8 cellular contexts compared by ENCODE assay signal in genomic region chr9:128420060-128420650, GRCh38. TPM values are rescaled to one million over a fixed set of nuclear protein-coding genes. Genes with fewer than 3 reads are reported as not detected.
A peak's percentile ranks its signal among the peaks of the same experiment; 100 is the strongest.
DNase-seq lines count a peak whose midpoint lies in the region; ATAC-seq, FAIRE-seq and TF ChIP-seq lines count a peak whose summit lies in the region.

No MANE protein-coding gene starts in this region.

- peaks cover 9% of the 10 kb centered on the region for H3K4me1 Mint-ChIP-seq in activated naive CD4-positive, alpha-beta T cell treated with anti-CD3 and anti-CD28 coated beads, Interleukin-2, amount 50 U/mL, for 24 hours

- intact Hi-C loops in Right ventricle myocardium inferior (cut with DNase I): no loop called here
- intact Hi-C loops in pancreas (cut with DNase I): no loop called here
- intact Hi-C loops in transverse colon (cut with DNase I; ENCODE audit: low total_unique reads): no loop called here

- POLR2A ChIA-PET in SK-N-SH (lab: Yijun Ruan, JAX): interaction anchor here (1.1 to 2.6 kb wide), 6 partner anchors 9 to 125 kb away, joined by 3 to 8 read pairs (median 6); partner anchors contain the start of gene URM1

- TF ChIP-seq CTCF in GM20000 (IDR thresholded peaks at IDR 0.05; ENCODE audit: extremely low read depth, missing control alignments) (peak; percentile 88), SK-N-SH (IDR thresholded peaks at IDR 0.05) (peak; percentile 87), pancreas (IDR thresholded peaks at IDR 0.05) (peak; percentile 61 to 81 (median 68)), transverse colon (IDR thresholded peaks at IDR 0.05) (peak; percentile 64 to 80 (median 78))

- H3K9me3 ChIP-seq in SK-N-SH (no peaks in the 10 kb centered on the region), pancreas (no peaks in the 10 kb centered on the region), transverse colon (no peaks in the 10 kb centered on the region)

- peak overlapping the region; percentile 8 for H3K27ac Mint-ChIP-seq in activated naive CD4-positive, alpha-beta T cell treated with anti-CD3 and anti-CD28 coated beads, Interleukin-2, amount 50 U/mL, for 24 hours

- FAIRE-seq in HTR-8/SVneo (lab: Jason Lieb, UNC) (no peak), pancreas (lab: Jason Lieb, UNC) (no peak)

- peaks cover 0 to 2% of the 10 kb centered on the region in 2 experiments for H3K36me3 ChIP-seq in SK-N-SH (replicated peaks in 1 of 2; ENCODE audit: control insufficient read depth in 1 of 2, insufficient read depth in 2 of 2, low read length in 1 of 2)
- H3K36me3 ChIP-seq in pancreas: no peaks in the 10 kb centered on the region
- no peaks in the 10 kb centered on the region for H3K36me3 ChIP-seq in transverse colon

- H3K9ac ChIP-seq in SK-N-SH: peak overlapping the region; percentile 78

- peaks cover 17% of the 10 kb centered on the region; the same call in 1 of the 2 replicates for H3K79me2 ChIP-seq in SK-N-SH (ENCODE audit: insufficient read depth)

- DNase-seq in COLO829 (ENCODE audit: low spot score): peak; percentile 69
- peak; percentile 96 for DNase-seq in GM20000 (ENCODE audit: low spot score)
- peak; percentile 76 for DNase-seq in HTR-8/SVneo (ENCODE audit: insufficient read length, low spot score)
- peak; percentile 96 for DNase-seq in SK-N-SH
- peak; percentile 88 for DNase-seq in Right ventricle myocardium inferior (ENCODE audit: missing footprints)
- DNase-seq in pancreas: peak; percentile 65 to 90 (median 78)
- peak; percentile 74 for DNase-seq in transverse colon

- peak overlapping the region; percentile 59 to 81 for H3K27ac ChIP-seq in SK-N-SH (ENCODE audit: low read depth in 2 of 2, low read length in 1 of 2)
- peak overlapping the region; percentile 17 to 60 (median 32) for H3K27ac ChIP-seq in pancreas
- peak overlapping the region; percentile 71 to 95 (median 86) for H3K27ac ChIP-seq in transverse colon

- H3K4me3 Mint-ChIP-seq in activated naive CD4-positive, alpha-beta T cell treated with anti-CD3 and anti-CD28 coated beads, Interleukin-2, amount 50 U/mL, for 24 hours: peak overlapping the region; percentile 85

- ATAC-seq in Right ventricle myocardium inferior (peak; percentile 94), pancreas (peak; percentile 89 to 95 (median 93))

- WGBS in SK-N-SH (ENCODE audit: low lambda C conversion rate): 4% methylated on average over 23 of the region's 59 CpGs
- WGBS in pancreas, 2 donors: 1% methylated on average over 24 to 59 of the region's 59 CpGs
- WGBS in transverse colon (ENCODE audit: low coverage in 1 of 2), 2 donors: 1% methylated on average over 15 of the region's 59 CpGs; no CpG with 5 or more reads in 1 of the 2 donors

- peak overlapping the region; percentile 100 for H3K4me2 ChIP-seq in SK-N-SH

- peak overlapping the region; percentile 98 for H2AFZ ChIP-seq in SK-N-SH (ENCODE audit: low read depth)

- peaks cover 14% of the 10 kb centered on the region for H3K27me3 Mint-ChIP-seq in activated naive CD4-positive, alpha-beta T cell treated with anti-CD3 and anti-CD28 coated beads, Interleukin-2, amount 50 U/mL, for 24 hours

- H3K9me2 ChIP-seq in SK-N-SH: no peaks in the 10 kb centered on the region

- H3K27me3 ChIP-seq in SK-N-SH (ENCODE audit: insufficient read depth) (no peaks in the 10 kb centered on the region; the same call in 1 of the 2 replicates), pancreas (no peaks in the 10 kb centered on the region), transverse colon (peaks cover 60% of the 10 kb centered on the region)

- no peaks in the 10 kb centered on the region for H3K36me3 Mint-ChIP-seq in activated naive CD4-positive, alpha-beta T cell treated with anti-CD3 and anti-CD28 coated beads, Interleukin-2, amount 50 U/mL, for 24 hours

- H3K4me3 ChIP-seq in SK-N-SH (ENCODE audit: low read depth in 2 of 2, low read length in 1 of 2): peak overlapping the region; percentile 73 to 86
- peak overlapping the region; percentile 72 to 99 (median 96) for H3K4me3 ChIP-seq in pancreas
- peak overlapping the region; percentile 52 to 91 (median 84) for H3K4me3 ChIP-seq in transverse colon

- in situ Hi-C loops in transverse colon (cut with MboI; ENCODE audit: low pct_ligation_motif_present in 1 of 4, low pct_unique_long_range_greater_than_20kb in 1 of 4, low sequenced_read_pairs in 3 of 4): no loop called here

- TF ChIP-seq RAD21 in SK-N-SH (IDR thresholded peaks at IDR 0.05; ENCODE audit: low read length): peak; percentile 18; the same call in 1 of the 2 replicates

- H4K20me1 ChIP-seq in SK-N-SH (ENCODE audit: insufficient read depth): no peaks in the 10 kb centered on the region

- H3K4me1 ChIP-seq in SK-N-SH (ENCODE audit: control insufficient read depth in 1 of 2, insufficient read depth in 2 of 2, low read depth in 1 of 2, low read length in 1 of 2): peaks cover 0 to 17% of the 10 kb centered on the region in 2 experiments; a peak in 1 of 4 replicates
- peaks cover 6 to 14% (median 8%) of the 10 kb centered on the region in 3 donors for H3K4me1 ChIP-seq in pancreas
- H3K4me1 ChIP-seq in transverse colon: peaks cover 8 to 24% (median 16%) of the 10 kb centered on the region in 4 donors

- no peak for TF ChIP-seq POLR2A in transverse colon (IDR thresholded peaks at IDR 0.05)

- no peak; a peak in 1 of 4 replicates for TF ChIP-seq EP300 in SK-N-SH (IDR thresholded peaks at IDR 0.05; ENCODE audit: borderline replicate concordance in 1 of 2, low read depth in 1 of 2, low read length in 1 of 2)
- no peak for TF ChIP-seq EP300 in transverse colon (IDR thresholded peaks at IDR 0.05; ENCODE audit: low read depth)

- no peaks in the 10 kb centered on the region for H3F3A ChIP-seq in SK-N-SH (replicated peaks; ENCODE audit: insufficient read depth)

- CTCF ChIA-PET in SK-N-SH (lab: Yijun Ruan, JAX): interaction anchor here (0.6 to 12.1 kb wide), 31 partner anchors 8 to 227 kb away, joined by 3 to 93 read pairs (median 5); partner anchors contain the start of genes SLC27A4 and URM1

- H3K9me3 Mint-ChIP-seq in activated naive CD4-positive, alpha-beta T cell treated with anti-CD3 and anti-CD28 coated beads, Interleukin-2, amount 50 U/mL, for 24 hours: no peaks in the 10 kb centered on the region

TF ChIP-seq in SK-N-SH, 30 proteins besides CTCF, POLR2A, EP300 and RAD21:
- 0 out of 2 replicates have a peak, but pooled peaks have one; percentile 22 for TF ChIP-seq SMC3 (IDR thresholded peaks at IDR 0.05; ENCODE audit: low read depth, low read length)
- peak; percentile 49; the same call in 1 of the 2 replicates for TF ChIP-seq TAF1 (IDR thresholded peaks at IDR 0.05; ENCODE audit: borderline replicate concordance, low read depth, low read length)
- TF ChIP-seq, protein P1, sequence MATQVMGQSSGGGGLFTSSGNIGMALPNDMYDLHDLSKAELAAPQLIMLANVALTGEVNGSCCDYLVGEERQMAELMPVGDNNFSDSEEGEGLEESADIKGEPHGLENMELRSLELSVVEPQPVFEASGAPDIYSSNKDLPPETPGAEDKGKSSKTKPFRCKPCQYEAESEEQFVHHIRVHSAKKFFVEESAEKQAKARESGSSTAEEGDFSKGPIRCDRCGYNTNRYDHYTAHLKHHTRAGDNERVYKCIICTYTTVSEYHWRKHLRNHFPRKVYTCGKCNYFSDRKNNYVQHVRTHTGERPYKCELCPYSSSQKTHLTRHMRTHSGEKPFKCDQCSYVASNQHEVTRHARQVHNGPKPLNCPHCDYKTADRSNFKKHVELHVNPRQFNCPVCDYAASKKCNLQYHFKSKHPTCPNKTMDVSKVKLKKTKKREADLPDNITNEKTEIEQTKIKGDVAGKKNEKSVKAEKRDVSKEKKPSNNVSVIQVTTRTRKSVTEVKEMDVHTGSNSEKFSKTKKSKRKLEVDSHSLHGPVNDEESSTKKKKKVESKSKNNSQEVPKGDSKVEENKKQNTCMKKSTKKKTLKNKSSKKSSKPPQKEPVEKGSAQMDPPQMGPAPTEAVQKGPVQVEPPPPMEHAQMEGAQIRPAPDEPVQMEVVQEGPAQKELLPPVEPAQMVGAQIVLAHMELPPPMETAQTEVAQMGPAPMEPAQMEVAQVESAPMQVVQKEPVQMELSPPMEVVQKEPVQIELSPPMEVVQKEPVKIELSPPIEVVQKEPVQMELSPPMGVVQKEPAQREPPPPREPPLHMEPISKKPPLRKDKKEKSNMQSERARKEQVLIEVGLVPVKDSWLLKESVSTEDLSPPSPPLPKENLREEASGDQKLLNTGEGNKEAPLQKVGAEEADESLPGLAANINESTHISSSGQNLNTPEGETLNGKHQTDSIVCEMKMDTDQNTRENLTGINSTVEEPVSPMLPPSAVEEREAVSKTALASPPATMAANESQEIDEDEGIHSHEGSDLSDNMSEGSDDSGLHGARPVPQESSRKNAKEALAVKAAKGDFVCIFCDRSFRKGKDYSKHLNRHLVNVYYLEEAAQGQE (IDR thresholded peaks at IDR 0.05; ENCODE audit: low read depth, low read length): no peak
- peak; percentile 56 for TF ChIP-seq MXI1 (IDR thresholded peaks at IDR 0.05; ENCODE audit: low read depth, low read length)
- peak; percentile 92 for TF ChIP-seq SIN3A (IDR thresholded peaks at IDR 0.05; ENCODE audit: borderline replicate concordance, low read depth, low read length)
- no peak for TF ChIP-seq YY1 (IDR thresholded peaks at IDR 0.05; ENCODE audit: low read depth)
- TF ChIP-seq, protein P2, sequence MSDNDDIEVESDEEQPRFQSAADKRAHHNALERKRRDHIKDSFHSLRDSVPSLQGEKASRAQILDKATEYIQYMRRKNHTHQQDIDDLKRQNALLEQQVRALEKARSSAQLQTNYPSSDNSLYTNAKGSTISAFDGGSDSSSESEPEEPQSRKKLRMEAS (IDR thresholded peaks at IDR 0.05; ENCODE audit: low read depth): 0 out of 2 replicates have a peak, but pooled peaks have one; percentile 46
- 0 out of 2 replicates have a peak, but pooled peaks have one; percentile 10 for TF ChIP-seq RCOR1 (IDR thresholded peaks at IDR 0.05; ENCODE audit: low read length)
TF ChIP-seq in SK-N-SH: peak in this region for 6.

RNA-seq across cellular contexts. Expression of gene CERCAM, which starts 0.5 kb away (rescaled TPM):
- polyA plus RNA-seq in SK-N-SH (2012; rRNA removed) (128 and 131 TPM in 2 replicates), pancreas (10 to 100 TPM; 21.3 to 24.7 TPM)
- 57.7 and 89.5 TPM in 2 replicates for polyA plus RNA-seq in SK-N-SH (2012; cell fraction: cytosol; rRNA removed)
- polyA plus RNA-seq in SK-N-SH (2012; cell fraction: nucleus; rRNA removed): 87.1 and 115 TPM in 2 replicates
- total RNA-seq in Right ventricle myocardium inferior (7.8 TPM), pancreas (10 to 100 TPM; 13.0 to 29.9 (median 16.6) TPM), transverse colon (10 to 100 TPM in 1 of 4 donors, 1 to 10 TPM in 3; 4.5 to 19.7 (median 7.8) TPM)

RNA-seq across cellular contexts. Expression of gene ODF2, which starts 35.7 kb away (rescaled TPM):
- polyA plus RNA-seq in SK-N-SH (2012; rRNA removed) (32.7 and 35.7 TPM in 2 replicates), pancreas (10 to 100 TPM; 10.9 to 15.0 TPM)
- 27.5 and 27.8 TPM in 2 replicates for polyA plus RNA-seq in SK-N-SH (2012; cell fraction: cytosol; rRNA removed)
- polyA plus RNA-seq in SK-N-SH (2012; cell fraction: nucleus; rRNA removed): 121 and 162 TPM in 2 replicates
- total RNA-seq in Right ventricle myocardium inferior (10.8 TPM), pancreas (10 to 100 TPM in 2 of 6 donors, 1 to 10 TPM in 4; 8.0 to 14.5 (median 9.3) TPM), transverse colon (10 to 100 TPM; 13.2 to 62.3 (median 19.8) TPM)

RNA-seq across cellular contexts. Expression of gene URM1, which starts 49.0 kb away (rescaled TPM):
- polyA plus RNA-seq in SK-N-SH (2012; rRNA removed): 58.9 and 61.5 TPM in 2 replicates
- polyA plus RNA-seq in SK-N-SH (2012; cell fraction: cytosol; rRNA removed): 45.3 and 50.0 TPM in 2 replicates
- polyA plus RNA-seq in SK-N-SH (2012; cell fraction: nucleus; rRNA removed): 85.0 and 87.0 TPM in 2 replicates
- 52.9 TPM for total RNA-seq in Right ventricle myocardium inferior
- 10 to 100 TPM; 30.9 to 46.1 (median 34.0) TPM for total RNA-seq in pancreas
- 10 to 100 TPM; 18.5 to 32.9 TPM for polyA plus RNA-seq in pancreas
- total RNA-seq in transverse colon: 10 to 100 TPM; 24.7 to 37.5 (median 27.9) TPM

Comparison
In these comparisons a context has a peak if more than half of its experiments do, and no peak if none do; other contexts are left out.
1. Peak in every context shown above with its lines: DNase-seq, ATAC-seq, H3K4me3 ChIP-seq and H3K27ac ChIP-seq.
2. H3K27ac ChIP-seq: peak in every context shown above with its lines; median percentile 86 in transverse colon; 70 in SK-N-SH; 32 in pancreas.